13 cellular contexts compared by ENCODE assay signal in the genomic region with DNA sequence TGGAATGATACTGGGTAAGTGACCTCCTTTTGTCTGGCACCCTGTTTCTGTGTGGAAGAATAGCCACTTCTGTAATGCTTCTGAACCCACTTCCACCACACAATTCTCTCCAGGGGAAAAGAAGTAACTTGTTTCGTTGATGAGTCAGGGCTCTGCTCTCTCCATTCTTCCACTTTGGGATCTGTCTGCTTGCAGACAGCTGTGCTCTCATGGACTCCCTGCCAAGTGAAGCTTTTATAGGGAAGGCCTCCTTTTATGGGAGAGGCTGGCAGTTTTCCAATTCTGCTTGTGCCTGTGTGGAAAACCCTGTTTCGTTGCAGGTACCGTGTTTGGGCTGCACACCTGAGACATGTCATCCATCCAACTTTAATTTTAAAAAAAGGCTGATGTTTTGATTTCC.
DNase-seq lines count a peak whose midpoint lies in the region; FAIRE-seq and TF ChIP-seq lines count a peak whose summit lies in the region.
"Had no signal": no experiment of that assay in that cellular context is flagged by ENCODE, and none has a peak within 500 bp of the region (broad histone marks: within the 10 kb centered on the region; RNA-seq: fewer than 3 reads in every experiment).

No MANE protein-coding gene starts in this region.

- FAIRE-seq in frontal cortex (lab: Jason Lieb, UNC), result no peak
- FAIRE-seq: endometrium, H1 had no signal

- H3K27me3 ChIP-seq in cardiac muscle cell (no peaks in the 10 kb centered on the region), transverse colon (no peaks in the 10 kb centered on the region), tibial artery (no peaks in the 10 kb centered on the region)
- H3K27me3 ChIP-seq: tibial nerve had no signal

- H3K9me3 ChIP-seq in cardiac muscle cell (ENCODE audit: low read depth) (no peaks in the 10 kb centered on the region), transverse colon (no peaks in the 10 kb centered on the region), tibial artery (no peaks in the 10 kb centered on the region)
- H3K9me3 ChIP-seq: tibial nerve had no signal

- intact Hi-C loops in cardiac septum (cut with DNase I) (no loop called here), transverse colon (cut with DNase I; ENCODE audit: low total_unique reads) (no loop called here), tibial artery (cut with DNase I; ENCODE audit: low total_unique reads) (no loop called here)

- 10 to 43% methylated on average over 3 of the region's 3 CpGs for WGBS in transverse colon (ENCODE audit: low coverage in 1 of 2), 2 donors

- H3K4me1 ChIP-seq in cardiac muscle cell (ENCODE audit: low read depth) (peaks cover 1% of the 10 kb centered on the region), transverse colon (peaks cover 0 to 22% (median 10%) of the 10 kb centered on the region in 4 donors), tibial artery (no peaks in the 10 kb centered on the region)
- H3K4me1 ChIP-seq: tibial nerve had no signal

- TF ChIP-seq CTCF in cardiac muscle cell (IDR thresholded peaks at IDR 0.05; ENCODE audit: low read depth, low read length) (no peak), epithelial cell of esophagus (IDR thresholded peaks at IDR 0.05; ENCODE audit: insufficient read depth, low read depth, low read length, missing control alignments) (no peak), transverse colon (IDR thresholded peaks at IDR 0.05) (no peak), tibial artery (IDR thresholded peaks at IDR 0.05) (no peak)

- DNase-seq in cardiac muscle cell (ENCODE audit: low read depth in 1 of 2, low spot score in 1 of 2) (peak; percentile 51 to 91), cardiac septum (ENCODE audit: low spot score) (no peak), NCI-H510A (lab: John Stamatoyannopoulos, UW) (peak; percentile 17), epithelial cell of esophagus (ENCODE audit: low read depth) (peak; percentile 86), transverse colon (peak; percentile 57), frontal cortex (ENCODE audit: low spot score in 2 of 2) (no peak), NCI-H187 treated with DMSO at 0.1 percent for 48 hours (lab: John Stamatoyannopoulos, UW) (no peak), tibial artery (no peak)
- DNase-seq: midbrain; stimulated activated CD4-positive, alpha-beta T cell treated with anti-CD3 and anti-CD28 coated beads, Interleukin-2, amount 100 ng/mL, for 24 hours had no signal

- peak overlapping the region; percentile 24 for H3K27ac ChIP-seq in cardiac muscle cell
- H3K27ac ChIP-seq in transverse colon, result peak overlapping the region in 1 of 4 donors; percentile 2
- H3K27ac ChIP-seq in tibial artery, result no peak overlapping the region
- H3K27ac ChIP-seq: tibial nerve had no signal

- in situ Hi-C loops in transverse colon (cut with MboI; ENCODE audit: low pct_ligation_motif_present in 1 of 4, low pct_unique_long_range_greater_than_20kb in 1 of 4, low sequenced_read_pairs in 3 of 4), result no loop called here

- no peaks in the 10 kb centered on the region for H3K36me3 ChIP-seq in cardiac muscle cell
- no peaks in the 10 kb centered on the region for H3K36me3 ChIP-seq in transverse colon
- no peaks in the 10 kb centered on the region for H3K36me3 ChIP-seq in tibial artery
- H3K36me3 ChIP-seq: tibial nerve had no signal

- no peak for TF ChIP-seq POLR2A in transverse colon (IDR thresholded peaks at IDR 0.05)

- no peak for TF ChIP-seq EP300 in transverse colon (IDR thresholded peaks at IDR 0.05; ENCODE audit: low read depth)

- H3K4me3 ChIP-seq in cardiac muscle cell, result no peak overlapping the region
- H3K4me3 ChIP-seq in epithelial cell of esophagus (ENCODE audit: low read length), result no peak overlapping the region
- no peak overlapping the region for H3K4me3 ChIP-seq in transverse colon
- H3K4me3 ChIP-seq in tibial artery, result no peak overlapping the region
- H3K4me3 ChIP-seq: tibial nerve had no signal

Comparison
In these comparisons a context has a peak if more than half of its experiments do, and no peak if none do; other contexts are left out.
1. DNase-seq: peak in cardiac muscle cell (2 of 2), NCI-H510A (single experiment), epithelial cell of esophagus (single experiment) and transverse colon (single experiment); none in cardiac septum (single experiment), frontal cortex (0 of 2), NCI-H187 treated with DMSO at 0.1 percent for 48 hours (single experiment) and tibial artery (0 of 2).